Comparison of ENCODE assay signal across 9 cellular contexts in the genomic region with DNA sequence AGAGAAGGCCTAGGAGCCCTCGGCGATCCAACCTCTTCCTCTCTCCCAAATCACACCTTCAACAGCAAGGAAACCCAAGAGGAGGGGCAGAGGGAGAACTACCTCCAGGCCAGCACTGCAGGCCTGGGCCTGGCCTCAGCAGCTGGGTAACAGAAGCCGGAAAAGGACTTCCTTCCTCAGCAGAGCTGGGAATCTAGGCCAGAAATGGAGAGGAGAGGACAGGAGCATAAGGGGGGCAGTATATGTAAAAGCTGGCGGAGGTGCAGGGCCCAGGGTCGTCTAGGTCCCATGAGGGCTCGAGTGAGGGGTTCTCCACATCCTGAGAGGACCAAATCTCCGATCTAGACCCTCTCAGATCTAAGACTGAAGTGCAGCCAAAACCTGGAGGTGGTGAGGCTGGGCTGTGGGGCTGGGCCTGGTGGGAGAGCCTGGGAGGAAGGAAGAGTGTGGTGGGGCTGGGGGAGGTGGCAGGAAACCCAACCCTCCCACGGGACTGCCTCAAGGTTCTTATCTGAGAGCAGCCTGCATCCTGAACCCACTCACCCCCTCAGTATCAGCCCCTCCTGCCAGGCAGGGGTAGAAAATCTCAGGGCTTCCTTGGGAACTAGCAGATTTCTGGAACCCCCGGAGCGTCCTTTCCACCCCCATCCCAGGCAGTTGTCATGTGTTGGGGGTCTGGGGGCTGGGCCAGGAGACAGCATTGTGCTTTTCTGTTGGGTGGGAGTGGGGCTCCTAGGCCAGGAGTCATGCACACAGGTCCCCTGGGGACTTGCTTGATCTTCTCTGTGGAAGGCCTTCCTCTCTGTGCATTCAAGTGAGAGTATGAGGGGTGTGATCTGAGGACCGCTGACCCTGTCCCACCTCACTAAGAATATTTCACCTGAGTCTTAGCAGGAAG. TPM values are rescaled to one million over a fixed set of nuclear protein-coding genes. Genes with fewer than 3 reads are reported as not detected.
DNase-seq lines count a peak whose midpoint lies in the region; ATAC-seq, FAIRE-seq and TF ChIP-seq lines count a peak whose summit lies in the region.
"Had no signal": no experiment of that assay in that cellular context is flagged by ENCODE, and none has a peak within 500 bp of the region (broad histone marks: within the 10 kb centered on the region; RNA-seq: fewer than 3 reads in every experiment).

No MANE protein-coding gene starts in this region.

- intact Hi-C loops in esophagus muscularis mucosa (cut with DNase I): no loop called here

- no peak for TF ChIP-seq POLR2A in esophagus muscularis mucosa (IDR thresholded peaks at IDR 0.05; ENCODE audit: low read depth)
- TF ChIP-seq POLR2A in suprapubic skin (IDR thresholded peaks at IDR 0.05): no peak

- no peaks in the 10 kb centered on the region for H3K9me3 ChIP-seq in esophagus muscularis mucosa
- no peaks in the 10 kb centered on the region for H3K9me3 ChIP-seq in suprapubic skin

- H3K27ac ChIP-seq in esophagus muscularis mucosa (replicated peaks in 1 of 4) (peak overlapping the region in 3 of 4 donors; percentile 40 to 69 (median 46)), suprapubic skin (peak overlapping the region; percentile 28)

- H3K36me3 ChIP-seq in esophagus muscularis mucosa (peaks cover 6 to 63% (median 51%) of the 10 kb centered on the region in 4 donors), suprapubic skin (peaks cover 45% of the 10 kb centered on the region)

- TF ChIP-seq EP300 in esophagus muscularis mucosa (IDR thresholded peaks at IDR 0.05) (no peak), suprapubic skin (IDR thresholded peaks at IDR 0.05) (no peak)

- 70% methylated on average over 11 of the region's 11 CpGs for WGBS in esophagus muscularis mucosa
- 48% methylated on average over 11 of the region's 11 CpGs for WGBS in suprapubic skin

- H3K4me1 ChIP-seq in esophagus muscularis mucosa (peaks cover 61 to 66% (median 65%) of the 10 kb centered on the region in 4 donors), suprapubic skin (peaks cover 61% of the 10 kb centered on the region)

- no peak for ATAC-seq in GM21526 (IDR thresholded peaks at IDR 0.05; ENCODE audit: low FRiP score, unreplicated experiment)

- TF ChIP-seq CTCF in esophagus muscularis mucosa (IDR thresholded peaks at IDR 0.05): no peak
- no peak for TF ChIP-seq CTCF in suprapubic skin (IDR thresholded peaks at IDR 0.05)

- no peak for FAIRE-seq in HTR-8/SVneo (lab: Jason Lieb, UNC)

- DNase-seq in activated naive CD4-positive, alpha-beta T cell treated with Interleukin-2 at 50 U/mL for 16 hours: peak; percentile 45
- DNase-seq in activated naive CD4-positive, alpha-beta T cell treated with anti-CD3 and anti-CD28 coated beads, Interleukin-2, amount 50 U/mL, for 16 hours: no peak
- peak; percentile 93 for DNase-seq in UCSD-AML1 (lab: John Stamatoyannopoulos, UW; ENCODE audit: unreplicated experiment)
- DNase-seq in esophagus muscularis mucosa (ENCODE audit: extremely low spot score): no peak
- no peak for DNase-seq in suprapubic skin (ENCODE audit: low spot score in 2 of 2)
- DNase-seq in NCI-H1105 treated with DMSO at 0.1 percent for 48 hours (lab: John Stamatoyannopoulos, UW): no peak
- DNase-seq in HTR-8/SVneo (ENCODE audit: insufficient read length, low spot score): no peak
- DNase-seq: RPMI8226 had no signal

- no peak overlapping the region for H3K4me3 ChIP-seq in esophagus muscularis mucosa
- no peak overlapping the region for H3K4me3 ChIP-seq in suprapubic skin

- H3K27me3 ChIP-seq in esophagus muscularis mucosa (no peaks in the 10 kb centered on the region), suprapubic skin (no peaks in the 10 kb centered on the region)

RNA-seq across cellular contexts. Expression of a gene that starts 33.0 kb away (rescaled TPM):
- 10 to 100 TPM; 10.8 to 15.8 (median 13.6) TPM for total RNA-seq in esophagus muscularis mucosa
- total RNA-seq in suprapubic skin: 100 to 1,000 TPM in 2 of 4 donors, 10 to 100 TPM in 2; 70.7 to 162 (median 94.5) TPM

RNA-seq across cellular contexts. Expression of a gene that starts 50.0 kb away (rescaled TPM):
- total RNA-seq in esophagus muscularis mucosa: 10 to 100 TPM; 42.8 to 56.4 (median 51.4) TPM
- total RNA-seq in suprapubic skin: 10 to 100 TPM; 51.2 to 66.4 (median 56.7) TPM

RNA-seq across cellular contexts. Expression of a gene that starts 54.6 kb away (rescaled TPM):
- total RNA-seq in esophagus muscularis mucosa (10 to 100 TPM; 21.6 to 51.1 (median 28.5) TPM), suprapubic skin (100 to 1,000 TPM in 1 of 4 donors, 10 to 100 TPM in 3; 49.1 to 222 (median 63.2) TPM)

Comparison
In these comparisons a context has a peak if more than half of its experiments do, and no peak if none do; other contexts are left out.
1. DNase-seq: peak in activated naive CD4-positive, alpha-beta T cell treated with Interleukin-2 at 50 U/mL for 16 hours (single experiment) and UCSD-AML1 (single experiment); none in activated naive CD4-positive, alpha-beta T cell treated with anti-CD3 and anti-CD28 coated beads, Interleukin-2, amount 50 U/mL, for 16 hours (single experiment), esophagus muscularis mucosa (single experiment), suprapubic skin (0 of 2), NCI-H1105 treated with DMSO at 0.1 percent for 48 hours (single experiment) and HTR-8/SVneo (single experiment).
2. RNA of a gene that starts 33.0 kb away (total RNA-seq): 70.7 to 162 TPM in suprapubic skin; 10.8 to 15.8 TPM in esophagus muscularis mucosa; every median in the first group is over 4 times any median in the second.